24 cellular contexts compared by ENCODE assay signal in the genomic region with DNA sequence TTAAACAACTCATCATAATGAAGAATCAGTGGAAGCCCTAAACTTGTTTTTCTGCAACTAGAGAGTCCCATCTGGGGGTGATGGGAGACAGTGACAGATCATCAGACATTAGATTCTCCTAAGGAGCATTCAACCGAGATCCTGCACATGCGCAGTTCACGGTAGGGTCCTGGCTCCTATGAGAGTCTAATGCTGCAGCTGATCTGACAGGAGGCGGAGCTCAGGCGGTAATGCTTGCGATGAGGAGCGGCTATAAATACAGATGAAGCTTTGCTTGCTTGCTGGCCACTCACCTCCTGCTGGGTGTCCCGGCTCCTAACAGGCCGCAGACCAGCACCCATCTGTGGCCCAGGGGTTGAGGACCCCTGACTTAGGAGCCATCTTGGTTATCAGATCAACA.
"Had no signal": no experiment of that assay in that cellular context is flagged by ENCODE, and none has a peak within 500 bp of the region (broad histone marks: within the 10 kb centered on the region; RNA-seq: fewer than 3 reads in every experiment).

No MANE protein-coding gene starts in this region.

- H3K9me3 ChIP-seq: body of pancreas, gastroesophageal sphincter, left ventricle myocardium inferior, pancreas, prostate gland had no signal

- ATAC-seq: body of pancreas; gastroesophageal sphincter; pancreas; stimulated activated memory B cell treated with anti-CD40 and anti-IgM and Interleukin-4, amounts not matched to agents 10 μg/mL and 1 μg/mL and 100 μg/mL, for 72 hours; stimulated activated naive CD8-positive, alpha-beta T cell treated with anti-CD3 and anti-CD28 coated beads, Interleukin-15, amount 100 ng/mL, for 72 hours had no signal

- H3K36me3 ChIP-seq: gastroesophageal sphincter, left ventricle myocardium inferior, pancreas, prostate gland had no signal

- H3K27ac Mint-ChIP-seq: activated naive CD8-positive, alpha-beta T cell; naive B cell; nephron progenitor cell; stimulated activated memory B cell treated with anti-CD40 and anti-IgM and Interleukin-4, amounts not matched to agents 10 μg/mL and 1 μg/mL and 100 μg/mL, for 72 hours; stimulated activated naive CD8-positive, alpha-beta T cell treated with anti-CD3 and anti-CD28 coated beads, Interleukin-15, amount 100 ng/mL, for 72 hours had no signal

- H3K4me3 ChIP-seq: body of pancreas, gastroesophageal sphincter, hepatocyte, left ventricle myocardium inferior, pancreas, prostate gland, smooth muscle cell had no signal

- H3K27me3 Mint-ChIP-seq: activated naive CD8-positive, alpha-beta T cell; naive B cell; stimulated activated memory B cell treated with anti-CD40 and anti-IgM and Interleukin-4, amounts not matched to agents 10 μg/mL and 1 μg/mL and 100 μg/mL, for 72 hours; stimulated activated naive CD8-positive, alpha-beta T cell treated with anti-CD3 and anti-CD28 coated beads, Interleukin-15, amount 100 ng/mL, for 72 hours had no signal

- H3K9me3 Mint-ChIP-seq: nephron progenitor cell; stimulated activated naive CD8-positive, alpha-beta T cell treated with anti-CD3 and anti-CD28 coated beads, Interleukin-15, amount 100 ng/mL, for 72 hours had no signal

- H3K4me1 Mint-ChIP-seq: naive B cell; stimulated activated memory B cell treated with anti-CD40 and anti-IgM and Interleukin-4, amounts not matched to agents 10 μg/mL and 1 μg/mL and 100 μg/mL, for 72 hours; stimulated activated naive CD8-positive, alpha-beta T cell treated with anti-CD3 and anti-CD28 coated beads, Interleukin-15, amount 100 ng/mL, for 72 hours had no signal

- DNase-seq: activated CD4-positive, alpha-beta T cell treated with anti-CD3 and anti-CD28 coated beads for 4 hours; activated CD4-positive, alpha-beta T cell treated with anti-CD3 and anti-CD28 coated beads, Interleukin-2, amount 50 U/mL, for 4 hours; activated CD8-positive, alpha-beta memory T cell treated with anti-CD3 and anti-CD28 coated beads for 24 hours; activated effector memory CD4-positive, alpha-beta T cell treated with Interleukin-2 at 50 U/mL for 16 hours; activated naive CD4-positive, alpha-beta T cell treated with Interleukin-2 at 50 U/mL for 16 hours; anterior cingulate cortex; body of pancreas; effector memory CD4-positive, alpha-beta T cell; islet precursor cell; left ventricle myocardium inferior; naive B cell; nephron progenitor cell; pancreas; stimulated activated CD4-positive, alpha-beta T cell treated with anti-CD3 and anti-CD28 coated beads, Interleukin-1b, Interleukin-23, amount 100 ng/mL, for 48 hours; stimulated activated CD4-positive, alpha-beta T cell treated with anti-CD3 and anti-CD28 coated beads, Interleukin-4, amount 100 ng/mL, for 4 hours; stimulated activated CD8-positive, alpha-beta memory T cell treated with anti-CD3 and anti-CD28 coated beads, Interleukin-4, amount 100 ng/mL, for 48 hours; stimulated activated naive CD8-positive, alpha-beta T cell treated with anti-CD3 and anti-CD28 coated beads, Interleukin-15, amount 100 ng/mL, for 72 hours; trophoblast cell had no signal

- H3K79me2 ChIP-seq: hepatocyte had no signal

- H2AFZ ChIP-seq: hepatocyte had no signal

- H3K27me3 ChIP-seq: body of pancreas, gastroesophageal sphincter, hepatocyte, pancreas had no signal

- H3K4me3 Mint-ChIP-seq: activated naive CD8-positive, alpha-beta T cell; naive B cell; nephron progenitor cell; stimulated activated memory B cell treated with anti-CD40 and anti-IgM and Interleukin-4, amounts not matched to agents 10 μg/mL and 1 μg/mL and 100 μg/mL, for 72 hours; stimulated activated naive CD8-positive, alpha-beta T cell treated with anti-CD3 and anti-CD28 coated beads, Interleukin-15, amount 100 ng/mL, for 72 hours had no signal

- H3K4me1 ChIP-seq: body of pancreas, left ventricle myocardium inferior, pancreas, prostate gland had no signal

- H3K27ac ChIP-seq: body of pancreas, left ventricle myocardium inferior, pancreas, prostate gland had no signal

- H3K36me3 Mint-ChIP-seq: activated naive CD8-positive, alpha-beta T cell; naive B cell; stimulated activated memory B cell treated with anti-CD40 and anti-IgM and Interleukin-4, amounts not matched to agents 10 μg/mL and 1 μg/mL and 100 μg/mL, for 72 hours had no signal
